ENCODE assay signal across 23 cellular contexts in genomic region chr2:88698498-88699233, GRCh38. TPM values are rescaled to one million over a fixed set of nuclear protein-coding genes. Genes with fewer than 3 reads are reported as not detected.
A peak's percentile ranks its signal among the peaks of the same experiment; 100 is the strongest.
DNase-seq lines count a peak whose midpoint lies in the region; ATAC-seq, FAIRE-seq and TF ChIP-seq lines count a peak whose summit lies in the region.
"Had no signal": no experiment of that assay in that cellular context is flagged by ENCODE, and none has a peak within 500 bp of the region (broad histone marks: within the 10 kb centered on the region; RNA-seq: fewer than 3 reads in every experiment).

No MANE protein-coding gene starts in this region.

- TF ChIP-seq CTCF in H1 (IDR thresholded peaks at IDR 0.05; ENCODE audit: control extremely low read depth in 1 of 3, insufficient read depth in 1 of 3, low read depth in 1 of 3, low read length in 3 of 3), result no peak
- no peak for TF ChIP-seq CTCF in type B pancreatic cell (conservative IDR thresholded peaks at IDR 0.05)
- TF ChIP-seq CTCF in vagina (IDR thresholded peaks at IDR 0.05), result no peak

- H3K23ac ChIP-seq in H1 (ENCODE audit: insufficient read length) (no peak overlapping the region), mesendoderm (ENCODE audit: low read length) (no peak overlapping the region)

- H4K5ac ChIP-seq in H1 (ENCODE audit: insufficient read length, low read depth, low read length), result peak overlapping the region; percentile 52
- no peak overlapping the region for H4K5ac ChIP-seq in mesendoderm (ENCODE audit: low read length)

- CTCF ChIA-PET in H1 (lab: Charles Lee; ENCODE audit: partially characterized antibody), result interaction anchor here (0.6 kb wide), 1 partner anchor 115 kb away, joined by 3 read pairs; no protein-coding TSS in a partner anchor

- no peak overlapping the region for H2BK15ac ChIP-seq in H1 (ENCODE audit: low read length)
- no peak overlapping the region for H2BK15ac ChIP-seq in mesendoderm (replicated peaks; ENCODE audit: low read depth)

- DNase-seq in Right ventricle myocardium superior (no peak), left cardiac atrium (no peak), H1 (ENCODE audit: low read depth in 1 of 2, low spot score in 2 of 2) (peak in 1 of 2 experiments; percentile 3), mesendoderm (peak; percentile 62), type B pancreatic cell (ENCODE audit: extremely low spot score, unreplicated experiment) (no peak), Karpas-422 (no peak), vagina (ENCODE audit: extremely low spot score in 2 of 2) (no peak)
- DNase-seq in natural killer cell treated with Interleukin-12 subunit alpha and Interleukin-12 subunit beta and Interleukin-15 and Interleukin-18, amount 100 ng/mL, for 72 hours (ENCODE audit: low spot score), result no peak
- DNase-seq: activated CD4-positive, CD25-positive, alpha-beta regulatory T cell; activated CD8-positive, alpha-beta memory T cell treated with anti-CD3 and anti-CD28 coated beads for 24 hours; DMS153; effector memory CD8-positive, alpha-beta T cell; hypothalamus; Kasumi-1; left ventricle myocardium inferior; NCI-H226; nephron progenitor cell had no signal

- no peak overlapping the region for H3K4me3 ChIP-seq in H1 (ENCODE audit: extremely low read depth in 1 of 4, insufficient read depth in 2 of 4, low read depth in 3 of 4, low read length in 4 of 4)
- no peak overlapping the region for H3K4me3 ChIP-seq in mesendoderm (ENCODE audit: low read length)
- no peak overlapping the region for H3K4me3 ChIP-seq in Karpas-422 (ENCODE audit: low read length)
- no peak overlapping the region for H3K4me3 ChIP-seq in vagina
- H3K4me3 ChIP-seq: BLaER1 treated with 17β-estradiol and CSF1 and Interleukin-3, amounts not matched to agents 10 nM and 100 nM; cardiac muscle cell; left ventricle myocardium inferior had no signal

- no peak for TF ChIP-seq RAD21 in H1 (IDR thresholded peaks at IDR 0.05 in 1 of 2, conservative IDR thresholded peaks at IDR 0.05 in 1 of 2; ENCODE audit: low read depth in 2 of 2, low read length in 2 of 2)

- H3K4me2 ChIP-seq in H1 (ENCODE audit: insufficient read depth in 1 of 2, low read depth in 2 of 2, low read length in 2 of 2) (peak overlapping the region; percentile 24 to 37), mesendoderm (ENCODE audit: low read length) (no peak overlapping the region), Karpas-422 (ENCODE audit: low read depth, low read length, poor library complexity, severe bottlenecking) (no peak overlapping the region)
- H3K4me2 ChIP-seq: BLaER1 treated with 17β-estradiol and CSF1 and Interleukin-3, amounts not matched to agents 10 nM and 100 nM had no signal

- H3K79me1 ChIP-seq in H1 (ENCODE audit: low read depth, low read length), result peaks cover 17% of the 10 kb centered on the region
- H3K79me1 ChIP-seq in mesendoderm (ENCODE audit: low read length), result peaks cover 23% of the 10 kb centered on the region

- peak; percentile 40 for ATAC-seq in Right ventricle myocardium superior (ENCODE audit: poor library complexity)
- ATAC-seq in left cardiac atrium, result no peak
- ATAC-seq in natural killer cell treated with Interleukin-12 subunit alpha and Interleukin-12 subunit beta and Interleukin-15 and Interleukin-18, amount 100 ng/mL, for 72 hours, result no peak
- ATAC-seq: effector memory CD8-positive, alpha-beta T cell; stimulated activated memory B cell treated with anti-CD40 and anti-IgM and Interleukin-4, amounts not matched to agents 10 μg/mL and 1 μg/mL and 100 μg/mL, for 72 hours had no signal

- H3K4ac ChIP-seq in H1 (replicated peaks; ENCODE audit: insufficient read length, low read depth, low read length) (peak overlapping the region; percentile 80), mesendoderm (ENCODE audit: low read depth, low read length) (no peak overlapping the region)

- H3K9ac ChIP-seq in H1 (replicated peaks in 1 of 4; ENCODE audit: extremely low read depth in 1 of 4, low read depth in 3 of 4, low read length in 3 of 4) (no peak overlapping the region; a peak in 1 of 7 replicates), mesendoderm (ENCODE audit: low read length) (no peak overlapping the region), Karpas-422 (ENCODE audit: low read length) (no peak overlapping the region)
- H3K9ac ChIP-seq: BLaER1 treated with 17β-estradiol and CSF1 and Interleukin-3, amounts not matched to agents 10 nM and 100 nM had no signal

- H3K9me3 Mint-ChIP-seq in type B pancreatic cell, result peaks cover 4% of the 10 kb centered on the region
- peaks cover 1% of the 10 kb centered on the region for H3K9me3 Mint-ChIP-seq in natural killer cell treated with Interleukin-12 subunit alpha and Interleukin-12 subunit beta and Interleukin-15 and Interleukin-18, amount 100 ng/mL, for 72 hours
- H3K9me3 Mint-ChIP-seq: activated T-helper 2 cell treated with anti-CD3 and anti-CD28 coated beads, Interferon-gamma antibody, Interleukin-2, Interleukin-4, amounts not matched to agents 10 μg/mL and 5 μg/mL and 100 μg/mL, durations not matched to agents 14 hours and 24 hours and 36 hours; effector memory CD8-positive, alpha-beta T cell; stimulated activated memory B cell treated with anti-CD40 and anti-IgM and Interleukin-4, amounts not matched to agents 10 μg/mL and 1 μg/mL and 100 μg/mL, for 72 hours had no signal

- H4K20me1 ChIP-seq in H1 (replicated peaks in 1 of 2; ENCODE audit: control insufficient read depth in 1 of 2, insufficient read depth in 2 of 2, low read length in 2 of 2) (peaks cover 2 to 3% of the 10 kb centered on the region in 2 experiments), Karpas-422 (ENCODE audit: insufficient read depth, low read depth, low read length) (no peaks in the 10 kb centered on the region; the same call in 1 of the 2 replicates)

- H3K56ac ChIP-seq in H1 (replicated peaks; ENCODE audit: insufficient read length, low read depth, low read length) (no peak overlapping the region), mesendoderm (ENCODE audit: low read length) (peak overlapping the region; percentile 22)

- H3K4me1 Mint-ChIP-seq in type B pancreatic cell (ENCODE audit: unreplicated experiment), result peaks cover 20% of the 10 kb centered on the region
- peaks cover 11 to 18% of the 10 kb centered on the region in 2 donors for H3K4me1 Mint-ChIP-seq in natural killer cell treated with Interleukin-12 subunit alpha and Interleukin-12 subunit beta and Interleukin-15 and Interleukin-18, amount 100 ng/mL, for 72 hours (ENCODE audit: low read depth in 2 of 2)
- H3K4me1 Mint-ChIP-seq: nephron progenitor cell had no signal

- peak overlapping the region; percentile 66 for H3K27ac Mint-ChIP-seq in type B pancreatic cell
- peak overlapping the region in 1 of 2 donors; percentile 17 for H3K27ac Mint-ChIP-seq in natural killer cell treated with Interleukin-12 subunit alpha and Interleukin-12 subunit beta and Interleukin-15 and Interleukin-18, amount 100 ng/mL, for 72 hours
- H3K27ac Mint-ChIP-seq: activated T-helper 2 cell treated with anti-CD3 and anti-CD28 coated beads, Interferon-gamma antibody, Interleukin-2, Interleukin-4, amounts not matched to agents 10 μg/mL and 5 μg/mL and 100 μg/mL, durations not matched to agents 14 hours and 24 hours and 36 hours; nephron progenitor cell; stimulated activated memory B cell treated with anti-CD40 and anti-IgM and Interleukin-4, amounts not matched to agents 10 μg/mL and 1 μg/mL and 100 μg/mL, for 72 hours had no signal

- H3K27me3 Mint-ChIP-seq in type B pancreatic cell, result no peaks in the 10 kb centered on the region
- H3K27me3 Mint-ChIP-seq in natural killer cell treated with Interleukin-12 subunit alpha and Interleukin-12 subunit beta and Interleukin-15 and Interleukin-18, amount 100 ng/mL, for 72 hours, result no peaks in the 10 kb centered on the region
- H3K27me3 Mint-ChIP-seq: effector memory CD8-positive, alpha-beta T cell; stimulated activated memory B cell treated with anti-CD40 and anti-IgM and Interleukin-4, amounts not matched to agents 10 μg/mL and 1 μg/mL and 100 μg/mL, for 72 hours had no signal

- H3K27ac ChIP-seq in H1 (ENCODE audit: low read depth, low read length) (no peak overlapping the region), mesendoderm (ENCODE audit: low read depth, low read length) (no peak overlapping the region), Karpas-422 (ENCODE audit: low read length) (no peak overlapping the region), vagina (no peak overlapping the region)
- H3K27ac ChIP-seq: BLaER1 treated with 17β-estradiol and CSF1 and Interleukin-3, amounts not matched to agents 10 nM and 100 nM; cardiac muscle cell; left ventricle myocardium inferior had no signal

- H2BK120ac ChIP-seq in H1 (replicated peaks; ENCODE audit: low read depth, low read length) (no peak overlapping the region), mesendoderm (ENCODE audit: low read depth, low read length) (no peak overlapping the region)

- no peaks in the 10 kb centered on the region for H3K9me2 ChIP-seq in Karpas-422 (replicated peaks; ENCODE audit: insufficient read depth, low read length)

- H3K36me3 Mint-ChIP-seq in type B pancreatic cell, result peaks cover 35% of the 10 kb centered on the region
- peaks cover 8% of the 10 kb centered on the region for H3K36me3 Mint-ChIP-seq in natural killer cell treated with Interleukin-12 subunit alpha and Interleukin-12 subunit beta and Interleukin-15 and Interleukin-18, amount 100 ng/mL, for 72 hours

- TF ChIP-seq POLR2A in H1 (IDR thresholded peaks at IDR 0.05; ENCODE audit: control extremely low read depth in 1 of 2, low read depth in 2 of 2, low read length in 2 of 2), result no peak
- TF ChIP-seq POLR2A in vagina (IDR thresholded peaks at IDR 0.05), result no peak

- H4K91ac ChIP-seq in H1 (replicated peaks; ENCODE audit: insufficient read length, low read length), result no peak overlapping the region

- H3K79me2 ChIP-seq in H1 (ENCODE audit: control insufficient read depth in 1 of 2, insufficient read depth in 2 of 2, low read length in 2 of 2) (peaks cover 16 to 47% of the 10 kb centered on the region in 2 experiments), mesendoderm (ENCODE audit: control insufficient read depth, insufficient read depth, low read length) (peaks cover 29% of the 10 kb centered on the region), Karpas-422 (ENCODE audit: low read length) (peaks cover 90% of the 10 kb centered on the region)

- H3K9me3 ChIP-seq in H1 (ENCODE audit: insufficient read depth in 2 of 2, low read depth in 1 of 2, low read length in 1 of 2) (peaks cover 0 to 3% of the 10 kb centered on the region in 2 experiments; a peak in 1 of 4 replicates), Karpas-422 (ENCODE audit: low read length) (no peaks in the 10 kb centered on the region), vagina (no peaks in the 10 kb centered on the region)
- H3K9me3 ChIP-seq: left ventricle myocardium inferior had no signal

- H2AFZ ChIP-seq in H1 (ENCODE audit: low read length) (no peak overlapping the region), Karpas-422 (ENCODE audit: low read length) (no peak overlapping the region)

- H3K4me1 ChIP-seq in H1 (replicated peaks in 1 of 4; ENCODE audit: control insufficient read depth in 3 of 4, insufficient read depth in 4 of 4, low read length in 3 of 4), result peaks cover 0 to 14% (median 10%) of the 10 kb centered on the region in 4 experiments; a peak in 4 of 7 replicates
- peaks cover 3% of the 10 kb centered on the region for H3K4me1 ChIP-seq in mesendoderm (ENCODE audit: control insufficient read depth, low read depth, low read length)
- peaks cover 36% of the 10 kb centered on the region for H3K4me1 ChIP-seq in Karpas-422 (ENCODE audit: low read length)
- peaks cover 4% of the 10 kb centered on the region for H3K4me1 ChIP-seq in vagina

- 92% methylated on average over 3 of the region's 3 CpGs; no CpG with 5 or more reads in 1 of the 2 experiments for WGBS in H1 (ENCODE audit: extremely low coverage in 1 of 2, insufficient coverage in 1 of 2, insufficient read length in 1 of 2, insufficient replicate concordance in 2 of 2, low coverage in 1 of 2, low lambda C conversion rate in 2 of 2, missing lambda C conversion rate in 1 of 2), 2 experiments
- WGBS in mesendoderm (ENCODE audit: extremely low coverage, insufficient coverage, low lambda C conversion rate), result no CpG with 5 or more reads among the region's 3 CpGs

- no peak overlapping the region for H2AK5ac ChIP-seq in H1 (ENCODE audit: low read depth, low read length)
- H2AK5ac ChIP-seq in mesendoderm (ENCODE audit: low read length), result no peak overlapping the region

- no peak for FAIRE-seq in H1 (lab: Jason Lieb, UNC)
- FAIRE-seq: A204.1, urothelium cell line had no signal

- H2BK5ac ChIP-seq in H1 (ENCODE audit: low read depth, low read length), result 0 out of 2 replicates have a peak overlapping the region, but pooled peaks have one; percentile 14
- no peak overlapping the region for H2BK5ac ChIP-seq in mesendoderm (ENCODE audit: low read length)

- H4K8ac ChIP-seq in H1 (ENCODE audit: extremely low read depth, insufficient read depth, low read length) (no peak overlapping the region), mesendoderm (ENCODE audit: low read depth, low read length) (no peak overlapping the region)

- H2BK20ac ChIP-seq in H1 (ENCODE audit: low read length), result 0 out of 2 replicates have a peak overlapping the region, but pooled peaks have one; percentile 19

- H3K4me3 Mint-ChIP-seq in type B pancreatic cell, result peak overlapping the region; percentile 23
- no peak overlapping the region for H3K4me3 Mint-ChIP-seq in natural killer cell treated with Interleukin-12 subunit alpha and Interleukin-12 subunit beta and Interleukin-15 and Interleukin-18, amount 100 ng/mL, for 72 hours
- H3K4me3 Mint-ChIP-seq: effector memory CD8-positive, alpha-beta T cell; nephron progenitor cell; stimulated activated memory B cell treated with anti-CD40 and anti-IgM and Interleukin-4, amounts not matched to agents 10 μg/mL and 1 μg/mL and 100 μg/mL, for 72 hours had no signal

- TF ChIP-seq EP300 in H1 (IDR thresholded peaks at IDR 0.05; ENCODE audit: borderline replicate concordance in 1 of 2, low read depth in 2 of 2, low read length in 2 of 2), result no peak

- intact Hi-C loops in Right ventricle myocardium superior (cut with DNase I) (no loop called here), left cardiac atrium (cut with DNase I) (no loop called here), vagina (cut with DNase I) (no loop called here)

- H3K27me3 ChIP-seq in H1 (replicated peaks in 1 of 4; ENCODE audit: control insufficient read depth in 3 of 4, extremely low read depth in 1 of 4, insufficient read depth in 3 of 4, low read length in 3 of 4), result no peaks in the 10 kb centered on the region
- H3K27me3 ChIP-seq in mesendoderm (ENCODE audit: insufficient read depth, low read length, poor library complexity), result no peaks in the 10 kb centered on the region
- H3K27me3 ChIP-seq in Karpas-422 (ENCODE audit: low read length), result no peaks in the 10 kb centered on the region
- no peaks in the 10 kb centered on the region for H3K27me3 ChIP-seq in vagina
- H3K27me3 ChIP-seq: BLaER1 treated with 17β-estradiol and CSF1 and Interleukin-3, amounts not matched to agents 10 nM and 100 nM; cardiac muscle cell had no signal

- peak overlapping the region; percentile 35; the same call in 1 of the 2 replicates for H2BK12ac ChIP-seq in H1 (ENCODE audit: low read depth, low read length)

- H3K36me3 ChIP-seq in H1 (ENCODE audit: control insufficient read depth in 2 of 4, insufficient read depth in 4 of 4, low read length in 3 of 4) (peaks cover 0 to 19% (median 4%) of the 10 kb centered on the region in 4 experiments; a peak in 4 of 8 replicates), mesendoderm (ENCODE audit: control insufficient read depth, insufficient read depth, low read length) (peaks cover 1% of the 10 kb centered on the region), Karpas-422 (ENCODE audit: insufficient read depth, low read length) (peaks cover 54% of the 10 kb centered on the region), vagina (peaks cover 0 to 26% of the 10 kb centered on the region in 2 donors)
- H3K36me3 ChIP-seq: cardiac muscle cell had no signal

- no peaks in the 10 kb centered on the region for H3K23me2 ChIP-seq in H1 (ENCODE audit: low read depth, low read length)

- H3K18ac ChIP-seq in H1 (ENCODE audit: extremely low read depth, low read length) (no peak overlapping the region; the same call in 1 of the 2 replicates), mesendoderm (ENCODE audit: low read length) (no peak overlapping the region)

- POLR2A ChIA-PET in H1 (lab: Charles Lee; ENCODE audit: partially characterized antibody), result no interaction called here

- H3K14ac ChIP-seq in H1 (ENCODE audit: insufficient read length), result no peak overlapping the region

RNA-seq across cellular contexts. Expression of gene RPIA, which starts 7.2 kb away (rescaled TPM):
- total RNA-seq in Right ventricle myocardium superior (17.4 TPM), left cardiac atrium (10 to 100 TPM; 13.7 to 17.0 TPM), type B pancreatic cell (ENCODE audit: low replicate concordance) (27.3 and 27.6 TPM in 2 replicates), vagina (10.8 TPM)
- 24.0 and 26.7 TPM in 2 replicates for total RNA-seq in H1 (2021; fragmentation: NEBNext Ultra II Directional; extraction: Animal tissue kit (Norgen Biotek cat#: 25700))
- 9.1 and 13.1 TPM in 2 replicates for polyA plus RNA-seq in H1 (2011; rRNA removed)
- 16.0 TPM for polyA plus RNA-seq in H1 (2011; cell fraction: cytosol; rRNA removed)
- 7.2 TPM for polyA plus RNA-seq in H1 (2011; cell fraction: nucleus; rRNA removed)
- 17.9 to 21.7 TPM (median 20.8 TPM) in 4 replicates for polyA plus RNA-seq in H1 (2012, experiment 1 of 2)
- 5.2 TPM for polyA plus RNA-seq in H1 (2012, experiment 2 of 2)
- 12.3 TPM for polyA plus RNA-seq in H1 (2013, experiment 1 of 2)
- 12.0 TPM for polyA plus RNA-seq in H1 (2013, experiment 2 of 2)
- 11.2 and 12.6 TPM in 2 replicates for polyA minus RNA-seq in H1 (2011; rRNA and poly(A)+ RNA removed)
- 5.6 TPM for polyA minus RNA-seq in H1 (2011; cell fraction: cytosol; rRNA and poly(A)+ RNA removed)
- polyA minus RNA-seq in H1 (2011; cell fraction: nucleus; rRNA and poly(A)+ RNA removed), result 8.8 TPM
- 15.2 TPM for polyA plus RNA-seq in mesendoderm (2013, experiment 1 of 2)
- polyA plus RNA-seq in mesendoderm (2013, experiment 2 of 2), result 15.0 TPM
- total RNA-seq in Karpas-422 (2014; rRNA removed; shearing (Covaris generic); ENCODE audit: low replicate concordance), result 36.4 and 72.0 TPM in 2 replicates
- total RNA-seq in natural killer cell treated with Interleukin-12 subunit alpha and Interleukin-12 subunit beta and Interleukin-15 and Interleukin-18, amount 100 ng/mL, for 72 hours, result 10 to 100 TPM; 44.6 to 53.5 TPM

Comparison
In these comparisons a context has a peak if more than half of its experiments do, and no peak if none do; other contexts are left out.
1. H3K4me2 ChIP-seq: peak in H1 (2 of 2); none in mesendoderm (single experiment) and Karpas-422 (single experiment).